In the genomic region with DNA sequence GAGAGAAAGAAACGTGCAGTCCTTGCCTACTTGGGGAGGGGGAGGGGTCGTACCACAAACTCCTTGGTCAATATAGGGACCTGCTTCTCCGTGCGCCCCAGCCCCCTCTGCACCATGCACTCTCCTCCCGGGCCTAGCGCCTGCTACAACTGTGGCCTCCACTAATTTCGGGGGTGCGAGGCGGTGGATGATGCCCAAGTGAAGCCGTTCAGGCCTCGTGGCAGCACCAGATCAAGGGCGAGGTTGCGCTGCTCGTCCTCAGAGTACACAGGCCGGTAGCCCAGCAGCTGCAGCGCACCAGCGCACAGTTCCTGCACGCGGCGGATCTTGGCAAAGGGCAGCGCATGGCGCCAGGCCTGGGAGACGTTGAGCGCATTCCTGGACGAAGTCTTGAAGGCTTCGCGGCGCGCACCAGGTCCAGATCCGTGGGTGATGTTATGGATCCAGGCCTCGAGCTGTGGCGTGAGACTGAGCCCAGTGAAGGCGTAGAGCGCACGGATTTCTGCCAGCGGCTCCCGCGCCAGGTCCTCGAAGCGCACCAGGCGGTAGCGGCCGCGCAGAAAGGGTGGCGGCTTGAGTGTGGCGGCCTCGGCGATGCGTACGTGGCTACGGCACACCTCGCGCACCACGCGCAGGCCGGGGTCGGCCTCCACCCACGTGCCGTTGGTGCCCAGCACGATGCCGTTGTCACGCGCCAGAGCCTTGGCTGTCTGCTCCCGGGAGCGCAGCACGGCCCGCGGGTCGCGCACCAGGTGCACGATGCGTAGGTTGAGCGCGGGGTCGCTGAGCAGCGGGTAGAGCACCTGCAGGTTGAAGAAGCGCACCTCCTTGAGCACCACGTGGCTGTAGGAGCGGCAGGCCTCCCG, we compare ENCODE assay signal across 1 cellular context.
TF ChIP-seq lines count a peak whose summit lies in the region.

No MANE protein-coding gene starts in this region.

TF ChIP-seq in H1, 55 proteins besides CTCF, POLR2A, EP300 and RAD21:
- TF ChIP-seq SIRT6 (IDR thresholded peaks at IDR 0.05; ENCODE audit: low read length) = no peak
- no peak for TF ChIP-seq HDAC2 (IDR thresholded peaks at IDR 0.05; ENCODE audit: borderline replicate concordance in 1 of 2, low read depth in 2 of 2, low read length in 2 of 2)
- TF ChIP-seq BCL11A (IDR thresholded peaks at IDR 0.05; ENCODE audit: low read depth in 2 of 2, low read length in 2 of 2) = no peak
- no peak for TF ChIP-seq ZNF274 (IDR thresholded peaks at IDR 0.05; ENCODE audit: borderline replicate concordance, extremely low read depth, low read length)
- TF ChIP-seq HDAC6 (IDR thresholded peaks at IDR 0.05; ENCODE audit: low read depth, low read length) = no peak
- no peak for TF ChIP-seq CBX8 (IDR thresholded peaks at IDR 0.05; ENCODE audit: borderline replicate concordance, low read depth, low read length)
